13 cellular contexts compared by ENCODE assay signal in the genomic region with DNA sequence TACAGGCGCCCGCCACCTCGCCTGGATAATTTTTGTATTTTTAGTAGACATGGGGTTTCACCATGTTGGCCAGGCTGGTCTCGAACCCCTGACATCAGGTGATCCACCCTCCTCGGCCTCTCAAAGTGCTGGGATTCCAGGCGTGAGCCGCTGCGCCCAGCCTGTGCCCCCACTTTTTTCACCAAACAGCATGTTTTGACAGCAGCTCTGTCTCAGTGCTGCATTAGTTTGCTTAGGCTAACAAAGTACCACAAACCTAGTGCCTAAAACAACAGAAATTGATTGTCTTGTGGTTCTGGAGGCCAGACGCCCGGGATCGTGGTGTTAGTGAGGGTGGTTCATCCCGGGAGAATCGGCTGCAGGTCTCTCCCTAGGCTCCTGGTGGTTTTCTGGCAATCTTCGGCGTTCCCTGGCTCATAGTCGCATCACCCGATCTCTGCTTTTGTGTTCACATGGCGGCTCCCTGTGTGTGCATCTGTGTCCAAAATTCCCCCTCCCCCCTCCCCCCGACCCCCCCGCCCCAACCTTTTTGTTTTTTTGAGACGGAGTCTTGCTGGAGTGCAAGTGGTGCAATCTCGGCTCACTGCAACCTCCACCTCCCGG. TPM values are rescaled to one million over a fixed set of nuclear protein-coding genes. Genes with fewer than 3 reads are reported as not detected.
"Had no signal": no experiment of that assay in that cellular context is flagged by ENCODE, and none has a peak within 500 bp of the region (broad histone marks: within the 10 kb centered on the region; RNA-seq: fewer than 3 reads in every experiment).

No MANE protein-coding gene starts in this region.

- H3K9me3 ChIP-seq: ascending aorta, esophagus squamous epithelium, prostate gland, tibial nerve had no signal

- ATAC-seq: activated CD8-positive, alpha-beta T cell treated with anti-CD3 and anti-CD28 coated beads, Interleukin-2, amount 10 ng/mL, durations not matched to agents 7 days and 5 days; foreskin keratinocyte; natural killer cell had no signal

- DNase-seq: activated CD4-positive, alpha-beta T cell treated with anti-CD3 and anti-CD28 coated beads for 48 hours; activated CD8-positive, alpha-beta memory T cell treated with anti-CD3 and anti-CD28 coated beads, Interleukin-2, amount 50 U/mL, for 48 hours; activated CD8-positive, alpha-beta T cell treated with anti-CD3 and anti-CD28 coated beads, Interleukin-2, amount 10 ng/mL, durations not matched to agents 7 days and 5 days; activated naive CD8-positive, alpha-beta T cell treated with anti-CD3 and anti-CD28 coated beads, Interleukin-2, amount 10 ng/mL, durations not matched to agents 7 days and 5 days; esophagus squamous epithelium; foreskin keratinocyte; natural killer cell; occipital lobe; small intestine had no signal

- H3K4me3 ChIP-seq: ascending aorta, esophagus squamous epithelium, prostate gland, tibial nerve had no signal

- H3K27ac ChIP-seq: foreskin keratinocyte, prostate gland had no signal

- H3K27me3 ChIP-seq: ascending aorta, foreskin keratinocyte, tibial nerve had no signal

- H3K4me1 ChIP-seq: foreskin keratinocyte, prostate gland had no signal

- H3K36me3 ChIP-seq: ascending aorta, prostate gland had no signal

RNA-seq across cellular contexts. Expression of a gene that starts 30.0 kb away (rescaled TPM):
- total RNA-seq: activated CD8-positive, alpha-beta T cell treated with anti-CD3 and anti-CD28 coated beads, Interleukin-2, amount 10 ng/mL, durations not matched to agents 7 days and 5 days; activated naive CD8-positive, alpha-beta T cell treated with anti-CD3 and anti-CD28 coated beads, Interleukin-2, amount 10 ng/mL, durations not matched to agents 7 days and 5 days; mononuclear cell; natural killer cell had no signal
